In genomic region chr12:121293603-121294002, GRCh38 we compare ENCODE assay signal across 1 cellular context.
A peak's percentile ranks its signal among the peaks of the same experiment; 100 is the strongest.
TF ChIP-seq lines count a peak whose summit lies in the region.

No MANE protein-coding gene starts in this region.

TF ChIP-seq in K562, 482 proteins besides CTCF, POLR2A, EP300 and RAD21 (continued from another document):
- TF ChIP-seq, protein P1, sequence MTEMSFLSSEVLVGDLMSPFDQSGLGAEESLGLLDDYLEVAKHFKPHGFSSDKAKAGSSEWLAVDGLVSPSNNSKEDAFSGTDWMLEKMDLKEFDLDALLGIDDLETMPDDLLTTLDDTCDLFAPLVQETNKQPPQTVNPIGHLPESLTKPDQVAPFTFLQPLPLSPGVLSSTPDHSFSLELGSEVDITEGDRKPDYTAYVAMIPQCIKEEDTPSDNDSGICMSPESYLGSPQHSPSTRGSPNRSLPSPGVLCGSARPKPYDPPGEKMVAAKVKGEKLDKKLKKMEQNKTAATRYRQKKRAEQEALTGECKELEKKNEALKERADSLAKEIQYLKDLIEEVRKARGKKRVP (CRISPR knock-in tag; IDR thresholded peaks at IDR 0.05): no peak
- TF ChIP-seq RBM25 (IDR thresholded peaks at IDR 0.05; ENCODE audit: low read depth, low read length, severe bottlenecking): peak; percentile 62
- 0 out of 4 replicates have a peak, but pooled peaks of 1 of the 2 experiments have one; percentile 25 for TF ChIP-seq KDM1A (IDR thresholded peaks at IDR 0.05)
- TF ChIP-seq PCBP2 (IDR thresholded peaks at IDR 0.05; ENCODE audit: low read depth, low read length, poor library complexity, severe bottlenecking): no peak
- TF ChIP-seq EWSR1 (IDR thresholded peaks at IDR 0.05; ENCODE audit: borderline replicate concordance, low read depth, partially characterized antibody): no peak
- TF ChIP-seq ZNF436 (CRISPR knock-in tag; IDR thresholded peaks at IDR 0.05): peak; percentile 31; the same call in 1 of the 2 replicates
- TF ChIP-seq ZFP36 (IDR thresholded peaks at IDR 0.05; ENCODE audit: low read depth, low read length, partially characterized antibody): peak; percentile 96
- TF ChIP-seq, protein P2, sequence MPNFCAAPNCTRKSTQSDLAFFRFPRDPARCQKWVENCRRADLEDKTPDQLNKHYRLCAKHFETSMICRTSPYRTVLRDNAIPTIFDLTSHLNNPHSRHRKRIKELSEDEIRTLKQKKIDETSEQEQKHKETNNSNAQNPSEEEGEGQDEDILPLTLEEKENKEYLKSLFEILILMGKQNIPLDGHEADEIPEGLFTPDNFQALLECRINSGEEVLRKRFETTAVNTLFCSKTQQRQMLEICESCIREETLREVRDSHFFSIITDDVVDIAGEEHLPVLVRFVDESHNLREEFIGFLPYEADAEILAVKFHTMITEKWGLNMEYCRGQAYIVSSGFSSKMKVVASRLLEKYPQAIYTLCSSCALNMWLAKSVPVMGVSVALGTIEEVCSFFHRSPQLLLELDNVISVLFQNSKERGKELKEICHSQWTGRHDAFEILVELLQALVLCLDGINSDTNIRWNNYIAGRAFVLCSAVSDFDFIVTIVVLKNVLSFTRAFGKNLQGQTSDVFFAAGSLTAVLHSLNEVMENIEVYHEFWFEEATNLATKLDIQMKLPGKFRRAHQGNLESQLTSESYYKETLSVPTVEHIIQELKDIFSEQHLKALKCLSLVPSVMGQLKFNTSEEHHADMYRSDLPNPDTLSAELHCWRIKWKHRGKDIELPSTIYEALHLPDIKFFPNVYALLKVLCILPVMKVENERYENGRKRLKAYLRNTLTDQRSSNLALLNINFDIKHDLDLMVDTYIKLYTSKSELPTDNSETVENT (CRISPR knock-in tag; IDR thresholded peaks at IDR 0.05): no peak
- no peak for TF ChIP-seq MYBL2 (IDR thresholded peaks at IDR 0.05; ENCODE audit: low read depth)
- no peak for TF ChIP-seq MYBL2 (CRISPR knock-in tag; IDR thresholded peaks at IDR 0.05; ENCODE audit: borderline replicate concordance)
- TF ChIP-seq, protein P3, sequence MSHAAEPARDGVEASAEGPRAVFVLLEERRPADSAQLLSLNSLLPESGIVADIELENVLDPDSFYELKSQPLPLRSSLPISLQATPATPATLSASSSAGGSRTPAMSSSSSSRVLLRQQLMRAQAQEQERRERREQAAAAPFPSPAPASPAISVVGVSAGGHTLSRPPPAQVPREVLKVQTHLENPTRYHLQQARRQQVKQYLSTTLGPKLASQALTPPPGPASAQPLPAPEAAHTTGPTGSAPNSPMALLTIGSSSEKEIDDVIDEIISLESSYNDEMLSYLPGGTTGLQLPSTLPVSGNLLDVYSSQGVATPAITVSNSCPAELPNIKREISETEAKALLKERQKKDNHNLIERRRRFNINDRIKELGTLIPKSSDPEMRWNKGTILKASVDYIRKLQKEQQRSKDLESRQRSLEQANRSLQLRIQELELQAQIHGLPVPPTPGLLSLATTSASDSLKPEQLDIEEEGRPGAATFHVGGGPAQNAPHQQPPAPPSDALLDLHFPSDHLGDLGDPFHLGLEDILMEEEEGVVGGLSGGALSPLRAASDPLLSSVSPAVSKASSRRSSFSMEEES (CRISPR knock-in tag; IDR thresholded peaks at IDR 0.05): no peak
